ENCODE assay signal across 1 cellular context in genomic region chr1:208977012-208977411, GRCh38.
TF ChIP-seq lines count a peak whose summit lies in the region.

No MANE protein-coding gene starts in this region.

TF ChIP-seq in GM23338, 12 proteins besides CTCF, POLR2A, EP300 and RAD21 (continued from another document):
- TF ChIP-seq ZNF462 (CRISPR knock-in tag; IDR thresholded peaks at IDR 0.05), result no peak
- TF ChIP-seq CREB1 (CRISPR knock-in tag; IDR thresholded peaks at IDR 0.05; ENCODE audit: low read depth), result no peak
